Comparison of ENCODE assay signal across 8 cellular contexts in genomic region chr1:160085686-160086089, GRCh38. TPM values are rescaled to one million over a fixed set of nuclear protein-coding genes. Genes with fewer than 3 reads are reported as not detected.
A peak's percentile ranks its signal among the peaks of the same experiment; 100 is the strongest.
DNase-seq lines count a peak whose midpoint lies in the region; ATAC-seq and TF ChIP-seq lines count a peak whose summit lies in the region.

No MANE protein-coding gene starts in this region.

- DNase-seq in AG20443 (ENCODE audit: low spot score) (peak; percentile 92), HCEC 1CT (peak; percentile 47), NCI-H460 (ENCODE audit: extremely low read depth, low read depth) (peak; percentile 78), cardiac fibroblast (ENCODE audit: low read depth in 2 of 2) (peak; percentile 76 to 77), kidney tubule cell (ENCODE audit: low spot score) (peak; percentile 67)
- DNase-seq in activated CD4-positive, alpha-beta T cell treated with anti-CD3 and anti-CD28 coated beads for 24 hours (ENCODE audit: low read depth in 2 of 2), result peak; percentile 64 to 76
- peak; percentile 80 to 86 for DNase-seq in stimulated activated CD4-positive, alpha-beta T cell treated with anti-CD3 and anti-CD28 coated beads, Interleukin-2, amount 100 ng/mL, for 24 hours

- no peak for ATAC-seq in HG03159 (IDR thresholded peaks at IDR 0.05; ENCODE audit: unreplicated experiment)

- peak; percentile 94 for TF ChIP-seq CTCF in cardiac fibroblast (IDR thresholded peaks at IDR 0.05; ENCODE audit: low read depth, low read length)

- no peak overlapping the region for H3K4me3 ChIP-seq in cardiac fibroblast (replicated peaks in 1 of 2; ENCODE audit: low read depth in 2 of 2, low read length in 2 of 2)

RNA-seq across cellular contexts. Expression of gene KCNJ9, which starts 4.3 kb away (rescaled TPM):
- total RNA-seq in NCI-H460 (2014; rRNA removed; shearing (Covaris generic)), result not detected in 2 replicates
- polyA plus RNA-seq in NCI-H460 (2014; cell fraction: nucleus; rRNA removed), result not detected in 2 replicates

RNA-seq across cellular contexts. Expression of gene IGSF8, which starts 12.7 kb away (rescaled TPM):
- total RNA-seq in NCI-H460 (2014; rRNA removed; shearing (Covaris generic)), result 22.4 and 23.1 TPM in 2 replicates
- 50.4 and 51.7 TPM in 2 replicates for polyA plus RNA-seq in NCI-H460 (2014; cell fraction: nucleus; rRNA removed)

RNA-seq across cellular contexts. Expression of gene KCNJ10, which starts 15.7 kb away (rescaled TPM):
- total RNA-seq in NCI-H460 (2014; rRNA removed; shearing (Covaris generic)), result not detected in 2 replicates
- not detected in 2 replicates for polyA plus RNA-seq in NCI-H460 (2014; cell fraction: nucleus; rRNA removed)

RNA-seq across cellular contexts. Expression of gene ATP1A2, which starts 29.9 kb away (rescaled TPM):
- total RNA-seq in NCI-H460 (2014; rRNA removed; shearing (Covaris generic)), result 0.07 and 0.12 TPM in 2 replicates
- 0.08 TPM in 1 of 2 replicates, not detected in the other for polyA plus RNA-seq in NCI-H460 (2014; cell fraction: nucleus; rRNA removed)

RNA-seq across cellular contexts. Expression of gene PIGM, which starts 53.9 kb away (rescaled TPM):
- total RNA-seq in NCI-H460 (2014; rRNA removed; shearing (Covaris generic)), result 6.9 and 7.2 TPM in 2 replicates
- 8.9 and 11.7 TPM in 2 replicates for polyA plus RNA-seq in NCI-H460 (2014; cell fraction: nucleus; rRNA removed)
